ENCODE assay signal across 8 cellular contexts in genomic region chr16:22007159-22007508, GRCh38. TPM values are rescaled to one million over a fixed set of nuclear protein-coding genes. Genes with fewer than 3 reads are reported as not detected.
DNase-seq lines count a peak whose midpoint lies in the region; ATAC-seq and TF ChIP-seq lines count a peak whose summit lies in the region.

No MANE protein-coding gene starts in this region.

- no peaks in the 10 kb centered on the region for H3K27me3 ChIP-seq in esophagus squamous epithelium
- H3K27me3 ChIP-seq in rectal smooth muscle tissue (ENCODE audit: control insufficient read depth, insufficient read depth, low read length): no peaks in the 10 kb centered on the region

- H3K4me1 ChIP-seq in esophagus squamous epithelium: peaks cover 9 to 47% (median 16%) of the 10 kb centered on the region in 3 donors
- H3K4me1 ChIP-seq in rectal smooth muscle tissue (ENCODE audit: control insufficient read depth, insufficient read depth, low read length): peaks cover 8% of the 10 kb centered on the region

- H3K36me3 ChIP-seq in esophagus squamous epithelium (no peaks in the 10 kb centered on the region), rectal smooth muscle tissue (ENCODE audit: control insufficient read depth, insufficient read depth, low read length) (no peaks in the 10 kb centered on the region)

- H3K4me3 ChIP-seq in GM12865 (ENCODE audit: low read depth, low read length) (peak overlapping the region; percentile 79), esophagus squamous epithelium (peak overlapping the region; percentile 90 to 99 (median 96)), rectal smooth muscle tissue (ENCODE audit: low read length) (peak overlapping the region; percentile 68)

- POLR2A ChIA-PET in RWPE1 (lab: Yijun Ruan, JAX; ENCODE audit: low non-redundant PET): interaction anchor here (1.1 to 1.4 kb wide), 2 partner anchors 19 to 64 kb away, joined by 4 to 7 read pairs; no protein-coding TSS in a partner anchor

- H3K27ac ChIP-seq in RWPE1 (peak overlapping the region; percentile 78), esophagus squamous epithelium (peak overlapping the region; percentile 88 to 92 (median 89)), rectal smooth muscle tissue (ENCODE audit: low read depth, low read length) (peak overlapping the region; percentile 87)

- TF ChIP-seq POLR2A in esophagus squamous epithelium (IDR thresholded peaks at IDR 0.05): no peak

- H3K9ac ChIP-seq in rectal smooth muscle tissue (ENCODE audit: low read length): no peak overlapping the region

- H3K9me3 ChIP-seq in esophagus squamous epithelium: no peaks in the 10 kb centered on the region

- CTCF ChIA-PET in RWPE1 (lab: Yijun Ruan, JAX): interaction anchor here (5.1 kb wide), 1 partner anchor 71 kb away, joined by 47 read pairs; no protein-coding TSS in a partner anchor

- intact Hi-C loops in esophagus squamous epithelium (cut with DNase I): no loop called here

- DNase-seq in GM12865 (ENCODE audit: low read depth): no peak
- DNase-seq in RWPE1 (ENCODE audit: low spot score): no peak
- no peak for DNase-seq in esophagus squamous epithelium (lab: John Stamatoyannopoulos, UW)
- DNase-seq in stimulated activated CD4-positive, alpha-beta T cell treated with anti-CD3 and anti-CD28 coated beads, Interleukin-4, amount 100 ng/mL, for 1 hour: no peak
- no peak for DNase-seq in EL
- DNase-seq in SHP77 treated with DMSO at 0.1 percent for 48 hours (lab: John Stamatoyannopoulos, UW): no peak

- no peak for ATAC-seq in GM19395 (IDR thresholded peaks at IDR 0.05; ENCODE audit: unreplicated experiment)

- WGBS in esophagus squamous epithelium, 2 donors: 14% methylated on average over 8 of the region's 8 CpGs

- TF ChIP-seq CTCF in GM12865 (IDR thresholded peaks at IDR 0.05; ENCODE audit: insufficient read depth, low read depth, low read length, missing control alignments) (no peak), RWPE1 (conservative IDR thresholded peaks at IDR 0.05; ENCODE audit: low read depth) (no peak), esophagus squamous epithelium (IDR thresholded peaks at IDR 0.05) (no peak)

RNA-seq across cellular contexts. Expression of gene MOSMO, which starts 0.8 kb away (rescaled TPM):
- total RNA-seq in esophagus squamous epithelium: 10 to 100 TPM in 2 of 4 donors, 1 to 10 TPM in 2; 4.5 to 18.9 (median 12.5) TPM

RNA-seq across cellular contexts. Expression of gene PDZD9, which starts 6.2 kb away (rescaled TPM):
- total RNA-seq in esophagus squamous epithelium: not detected

RNA-seq across cellular contexts. Expression of gene UQCRC2, which starts 54.0 kb away (rescaled TPM):
- 100 to 1,000 TPM; 107 to 207 (median 181) TPM for total RNA-seq in esophagus squamous epithelium
